Comparison of ENCODE assay signal across 21 cellular contexts in genomic region chr1:75720325-75720724, GRCh38. TPM values are rescaled to one million over a fixed set of nuclear protein-coding genes. Genes with fewer than 3 reads are reported as not detected.
DNase-seq lines count a peak whose midpoint lies in the region; ATAC-seq, FAIRE-seq and TF ChIP-seq lines count a peak whose summit lies in the region.
"Had no signal": no experiment of that assay in that cellular context is flagged by ENCODE, and none has a peak within 500 bp of the region (broad histone marks: within the 10 kb centered on the region; RNA-seq: fewer than 3 reads in every experiment).

No MANE protein-coding gene starts in this region.

- H3K4me2 ChIP-seq in HepG2 (ENCODE audit: low read depth, low read length) (no peak overlapping the region), Loucy (ENCODE audit: low read depth, low read length, poor library complexity, severe bottlenecking) (peak overlapping the region; percentile 69), mesendoderm (ENCODE audit: low read length) (no peak overlapping the region)
- H3K4me2 ChIP-seq: KMS-11 had no signal

- H3K4me3 ChIP-seq in HepG2 (replicated peaks in 1 of 3; ENCODE audit: insufficient read depth in 1 of 3, low read depth in 2 of 3, low read length in 3 of 3), result no peak overlapping the region
- no peak overlapping the region for H3K4me3 ChIP-seq in right lobe of liver
- peak overlapping the region; percentile 38 for H3K4me3 ChIP-seq in Loucy (ENCODE audit: low read length, poor library complexity, severe bottlenecking)
- H3K4me3 ChIP-seq in mesendoderm (ENCODE audit: low read length), result no peak overlapping the region
- H3K4me3 ChIP-seq: Peyer's patch had no signal

- no peak overlapping the region for H3K56ac ChIP-seq in mesendoderm (ENCODE audit: low read length)

- intact Hi-C loops in HepG2 (cut with micrococcal nuclease; ENCODE audit: unreplicated experiment) (no loop called here), right lobe of liver (cut with DNase I) (loop anchor here in 1 of 2 donors (10.0 kb wide), 1 partner anchor 64 kb away; the partner anchor contains the start of gene RABGGTB)

- H3K23ac ChIP-seq in mesendoderm (ENCODE audit: low read length), result no peak overlapping the region

- no peak for TF ChIP-seq POLR2A in HepG2 (IDR thresholded peaks at IDR 0.05; ENCODE audit: insufficient read depth in 1 of 2, low read depth in 2 of 2, low read length in 2 of 2)
- no peak for TF ChIP-seq POLR2A in right lobe of liver (IDR thresholded peaks at IDR 0.05)

- no peak overlapping the region for H3K4ac ChIP-seq in mesendoderm (ENCODE audit: low read depth, low read length)

- ATAC-seq in HepG2 (no peak), right lobe of liver (no peak), HG03469 (IDR thresholded peaks at IDR 0.05; ENCODE audit: unreplicated experiment) (no peak)

- H2BK5ac ChIP-seq in mesendoderm (ENCODE audit: low read length), result peak overlapping the region; percentile 35

- TF ChIP-seq EP300 in HepG2 (IDR thresholded peaks at IDR 0.05; ENCODE audit: low read depth in 2 of 2, low read length in 2 of 2) (no peak), HepG2 (CRISPR knock-in tag; IDR thresholded peaks at IDR 0.05; ENCODE audit: borderline replicate concordance) (no peak)

- H2AK5ac ChIP-seq in mesendoderm (ENCODE audit: low read length), result no peak overlapping the region

- H3K4me1 ChIP-seq in HepG2 (ENCODE audit: insufficient read depth, low read length) (peaks cover 20% of the 10 kb centered on the region), right lobe of liver (peaks cover 0 to 5% (median 0%) of the 10 kb centered on the region in 4 donors), Loucy (ENCODE audit: insufficient read depth, low read length, poor library complexity, severe bottlenecking) (peaks cover 38% of the 10 kb centered on the region), mesendoderm (ENCODE audit: control insufficient read depth, low read depth, low read length) (no peaks in the 10 kb centered on the region)

- CTCF ChIA-PET in HepG2 (lab: Yijun Ruan, JAX; ENCODE audit: low intra/inter-chr PET ratio, low total read pairs) (no interaction called here), GM10248 (lab: Yijun Ruan, JAX) (no interaction called here)

- TF ChIP-seq RAD21 in HepG2 (CRISPR knock-in tag; IDR thresholded peaks at IDR 0.05), result no peak

- POLR2A ChIA-PET in HepG2 (lab: Yijun Ruan, JAX) (no interaction called here), GM10248 (lab: Yijun Ruan, JAX) (no interaction called here)

- FAIRE-seq in HepG2 (lab: Jason Lieb, UNC), result no peak
- FAIRE-seq in urothelium cell line (lab: Jason Lieb, UNC), result no peak
- FAIRE-seq: A204.1 had no signal

- H3K27ac ChIP-seq in HepG2 (ENCODE audit: extremely low read length, insufficient read depth, low read length) (no peak overlapping the region), right lobe of liver (no peak overlapping the region), mesendoderm (ENCODE audit: low read depth, low read length) (peak overlapping the region; percentile 71)
- H3K27ac ChIP-seq: C4-2B, KMS-11 had no signal

- BruUV-seq in HepG2 (replicated peaks; lab: Mats Ljungman, UMichigan), result no TSS peak

- no peaks in the 10 kb centered on the region for H3K27me3 ChIP-seq in HepG2 (ENCODE audit: control insufficient read depth in 1 of 2, insufficient read depth in 2 of 2, low read length in 2 of 2)
- H3K27me3 ChIP-seq in right lobe of liver, result no peaks in the 10 kb centered on the region
- no peaks in the 10 kb centered on the region for H3K27me3 ChIP-seq in Loucy (ENCODE audit: insufficient read depth, low read length, poor library complexity, severe bottlenecking)
- no peaks in the 10 kb centered on the region for H3K27me3 ChIP-seq in mesendoderm (ENCODE audit: insufficient read depth, low read length, poor library complexity)
- H3K27me3 ChIP-seq: Peyer's patch had no signal

- H3F3A ChIP-seq in Loucy (ENCODE audit: low read depth), result 0 out of 2 replicates have a peak, but pooled peaks cover 5% of the 10 kb centered on the region

- TF ChIP-seq CTCF in HepG2 (CRISPR knock-in tag; IDR thresholded peaks at IDR 0.05), result no peak
- TF ChIP-seq CTCF in right lobe of liver (IDR thresholded peaks at IDR 0.05), result no peak
- no peak for TF ChIP-seq CTCF in Loucy (conservative IDR thresholded peaks at IDR 0.05; ENCODE audit: low read length)
- TF ChIP-seq CTCF in GM10248 (IDR thresholded peaks at IDR 0.05; ENCODE audit: control extremely low read depth, extremely low read depth, low read depth, missing control alignments), result no peak

- no peak overlapping the region for H4K8ac ChIP-seq in mesendoderm (ENCODE audit: low read depth, low read length)

- H3K9me3 ChIP-seq in HepG2 (ENCODE audit: low read length) (no peaks in the 10 kb centered on the region), right lobe of liver (no peaks in the 10 kb centered on the region), Loucy (ENCODE audit: insufficient read depth, low read depth, low read length) (no peaks in the 10 kb centered on the region)
- H3K9me3 ChIP-seq: Peyer's patch had no signal

- DNase-seq in HepG2 (ENCODE audit: low spot score) (no peak), right lobe of liver (no peak), mesendoderm (no peak), GM10248 (ENCODE audit: extremely low spot score) (no peak), urothelium cell line (ENCODE audit: low spot score) (no peak)
- DNase-seq: DMS79; HCEC 1CT; MV-4-11; NCI-H1694; NCI-H2081; NCI-H2171; NCI-H345; NCI-H524; NCI-H774; NK-92 treated with Interleukin-12 subunit alpha and Interleukin-12 subunit beta, amount 100 ng/mL, for 24 hours; Peyer's patch had no signal

- no peak overlapping the region for H3K9ac ChIP-seq in HepG2 (ENCODE audit: insufficient read depth, low read depth, low read length)
- no peak overlapping the region for H3K9ac ChIP-seq in Loucy (ENCODE audit: low read depth, low read length, poor library complexity, severe bottlenecking)
- H3K9ac ChIP-seq in mesendoderm (ENCODE audit: low read length), result no peak overlapping the region
- H3K9ac ChIP-seq: KMS-11 had no signal

- in situ Hi-C loops in HepG2 (cut with HindIII; ENCODE audit: extremely low pct_ligation_motif_present, low pct_unique_long_range_greater_than_20kb), result no loop called here

- H2BK120ac ChIP-seq in mesendoderm (ENCODE audit: low read depth, low read length), result peak overlapping the region; percentile 78

- H3K36me3 ChIP-seq in HepG2 (replicated peaks in 1 of 2; ENCODE audit: control insufficient read depth in 1 of 2, insufficient read depth in 2 of 2, low read length in 2 of 2), result no peaks in the 10 kb centered on the region
- no peaks in the 10 kb centered on the region for H3K36me3 ChIP-seq in right lobe of liver
- H3K36me3 ChIP-seq in Loucy (ENCODE audit: insufficient read depth, low read length), result no peaks in the 10 kb centered on the region
- H3K36me3 ChIP-seq in mesendoderm (ENCODE audit: control insufficient read depth, insufficient read depth, low read length), result no peaks in the 10 kb centered on the region
- H3K36me3 ChIP-seq: Peyer's patch had no signal

- peak overlapping the region; percentile 39 for H3K18ac ChIP-seq in mesendoderm (ENCODE audit: low read length)

- no peak overlapping the region for H4K5ac ChIP-seq in mesendoderm (ENCODE audit: low read length)

- WGBS in HepG2 (ENCODE audit: low lambda C conversion rate), result 95% methylated on average over 4 of the region's 4 CpGs
- 90% methylated on average over 4 of the region's 4 CpGs for WGBS in right lobe of liver (ENCODE audit: insufficient coverage, low coverage, low lambda C conversion rate, missing lambda C conversion rate)
- WGBS in mesendoderm (ENCODE audit: extremely low coverage, insufficient coverage, low lambda C conversion rate), result no CpG with 5 or more reads among the region's 4 CpGs

- H2AFZ ChIP-seq in HepG2 (ENCODE audit: low read length) (no peak overlapping the region), Loucy (ENCODE audit: low read length) (no peak overlapping the region)

- no peaks in the 10 kb centered on the region for H3K9me2 ChIP-seq in Loucy (replicated peaks; ENCODE audit: low read depth, low read length)

- H2BK15ac ChIP-seq in mesendoderm (replicated peaks; ENCODE audit: low read depth), result no peak overlapping the region

- H4K20me1 ChIP-seq in HepG2 (ENCODE audit: insufficient read depth, low read length) (no peaks in the 10 kb centered on the region), Loucy (ENCODE audit: insufficient read depth, low read length, poor library complexity, severe bottlenecking) (peaks cover 6% of the 10 kb centered on the region)

- no peaks in the 10 kb centered on the region for H3K79me1 ChIP-seq in mesendoderm (ENCODE audit: low read length)

- H3K79me2 ChIP-seq in HepG2 (ENCODE audit: insufficient read depth, low read length) (peaks cover 4% of the 10 kb centered on the region), Loucy (ENCODE audit: insufficient read depth, low read length) (peaks cover 17% of the 10 kb centered on the region), mesendoderm (ENCODE audit: control insufficient read depth, insufficient read depth, low read length) (no peaks in the 10 kb centered on the region)

RNA-seq across cellular contexts. Expression of gene ACADM, which starts 4.2 kb away (rescaled TPM):
- 92.2 and 133 TPM in 2 replicates for total RNA-seq in HepG2 (2016; rRNA removed; fragmentation: Illumina TruSeq; extraction: Trizol)
- 22.1 and 22.6 TPM in 2 replicates for total RNA-seq in HepG2 (2016; cell fraction: cytosol; rRNA removed; fragmentation: Illumina TruSeq; extraction: Trizol; ENCODE audit: low read depth)
- total RNA-seq in HepG2 (2016; cell fraction: insoluble cytoplasmic fraction; rRNA removed; fragmentation: Illumina TruSeq; extraction: Trizol), result 91.7 and 143 TPM in 2 replicates
- total RNA-seq in HepG2 (2016; cell fraction: membrane; rRNA removed; fragmentation: Illumina TruSeq; extraction: Trizol), result 24.5 and 27.9 TPM in 2 replicates
- total RNA-seq in HepG2 (2016; cell fraction: nucleus; rRNA removed; fragmentation: Illumina TruSeq; extraction: Trizol), result 52.8 and 55.5 TPM in 2 replicates
- polyA plus RNA-seq in HepG2 (2011; rRNA removed), result 37.1 and 43.7 TPM in 2 replicates
- 19.2 and 30.6 TPM in 2 replicates for polyA plus RNA-seq in HepG2 (2011; cell fraction: cytosol; rRNA removed)
- polyA plus RNA-seq in HepG2 (2011; cell fraction: nucleus; rRNA removed), result 16.8 and 25.8 TPM in 2 replicates
- 65.4 and 101 TPM in 2 replicates for polyA plus RNA-seq in HepG2 (2012)
- 7.0 and 7.2 TPM in 2 replicates for polyA plus RNA-seq in HepG2 (2016; cell fraction: cytosol; fragmentation: Illumina TruSeq; extraction: Trizol; ENCODE audit: low read depth)
- polyA plus RNA-seq in HepG2 (2016; cell fraction: insoluble cytoplasmic fraction; fragmentation: Illumina TruSeq; extraction: Trizol; ENCODE audit: low read depth), result 113 and 123 TPM in 2 replicates
- polyA plus RNA-seq in HepG2 (2016; cell fraction: membrane; fragmentation: Illumina TruSeq; extraction: Trizol; ENCODE audit: low read depth), result 14.2 and 14.7 TPM in 2 replicates
- 45.9 and 47.6 TPM in 2 replicates for polyA plus RNA-seq in HepG2 (2016; cell fraction: nucleus; fragmentation: Illumina TruSeq; extraction: Trizol; ENCODE audit: insufficient read depth, low read depth)
- 7.9 and 12.5 TPM in 2 replicates for polyA minus RNA-seq in HepG2 (2011; rRNA and poly(A)+ RNA removed; ENCODE audit: low replicate concordance)
- 18.5 and 23.1 TPM in 2 replicates for polyA minus RNA-seq in HepG2 (2011; cell fraction: cytosol; rRNA and poly(A)+ RNA removed)
- 85.0 and 85.5 TPM in 2 replicates for polyA minus RNA-seq in HepG2 (2011; cell fraction: nucleus; rRNA and poly(A)+ RNA removed)
- 100 to 1,000 TPM in 4 of 6 experiments, 10 to 100 TPM in 2; 71.9 to 168 (median 124) TPM for total RNA-seq in right lobe of liver
- polyA plus RNA-seq in mesendoderm (2013, experiment 1 of 2), result 28.4 TPM
- polyA plus RNA-seq in mesendoderm (2013, experiment 2 of 2), result 27.9 TPM
